ENCODE assay signal across 1 cellular context in genomic region chr12:101969-102878, GRCh38.
TF ChIP-seq lines count a peak whose summit lies in the region.

No MANE protein-coding gene starts in this region.

TF ChIP-seq in GM23338, 12 proteins besides CTCF, POLR2A, EP300 and RAD21 (continued from another document):
- TF ChIP-seq ZNF462 (CRISPR knock-in tag; IDR thresholded peaks at IDR 0.05) (no peak), NANOG (IDR thresholded peaks at IDR 0.05; ENCODE audit: borderline replicate concordance) (no peak)
